Comparison of ENCODE assay signal across 8 cellular contexts in genomic region chrX:135345328-135345645, GRCh38. TPM values are rescaled to one million over a fixed set of nuclear protein-coding genes. Genes with fewer than 3 reads are reported as not detected.
DNase-seq lines count a peak whose midpoint lies in the region; ATAC-seq and TF ChIP-seq lines count a peak whose summit lies in the region.

No MANE protein-coding gene starts in this region.

- H3K36me3 ChIP-seq in Peyer's patch (peaks cover 0 to 12% (median 3%) of the 10 kb centered on the region in 3 donors), endodermal cell (ENCODE audit: control insufficient read depth, insufficient read depth, low read length) (peaks cover 26% of the 10 kb centered on the region)

- H3K27me3 ChIP-seq in Peyer's patch (no peaks in the 10 kb centered on the region), endodermal cell (ENCODE audit: control insufficient read depth, insufficient read depth, low read length, poor library complexity, severe bottlenecking) (no peaks in the 10 kb centered on the region)

- TF ChIP-seq CTCF in Peyer's patch (IDR thresholded peaks at IDR 0.05) (no peak), endodermal cell (conservative IDR thresholded peaks at IDR 0.05) (no peak)

- H3K27ac ChIP-seq in Peyer's patch, result peak overlapping the region; percentile 80 to 98 (median 92)
- no peak overlapping the region for H3K27ac ChIP-seq in endodermal cell (ENCODE audit: low read depth, low read length)

- ATAC-seq in GM18519 (IDR thresholded peaks at IDR 0.05; ENCODE audit: low FRiP score, unreplicated experiment) (no peak), HG03457 (IDR thresholded peaks at IDR 0.05; ENCODE audit: unreplicated experiment) (no peak)

- H3K27ac Mint-ChIP-seq in endodermal cell, result no peak overlapping the region

- 55% methylated on average over 7 of the region's 7 CpGs; no CpG with 5 or more reads in 1 of the 2 experiments for WGBS in endodermal cell (ENCODE audit: insufficient coverage in 1 of 2, insufficient read length in 1 of 2), 2 experiments

- peaks cover 14% of the 10 kb centered on the region for H3K4me1 Mint-ChIP-seq in endodermal cell

- H3K4me3 Mint-ChIP-seq in endodermal cell, result peak overlapping the region; percentile 74

- H3K9me3 ChIP-seq in Peyer's patch (no peaks in the 10 kb centered on the region), endodermal cell (ENCODE audit: control insufficient read depth, low read length) (no peaks in the 10 kb centered on the region)

- peaks cover 9% of the 10 kb centered on the region for H3K36me3 Mint-ChIP-seq in endodermal cell (ENCODE audit: low read depth)

- DNase-seq in NCI-H345 (lab: John Stamatoyannopoulos, UW) (peak; percentile 17), NCI-H345 treated with DMSO at 0.1 percent for 48 hours (lab: John Stamatoyannopoulos, UW; ENCODE audit: unreplicated experiment) (no peak), Peyer's patch (no peak), endodermal cell (no peak), myocyte (ENCODE audit: low read depth) (peak; percentile 59), CD1c-positive myeloid dendritic cell (ENCODE audit: extremely low spot score) (no peak)

- H3K27me3 Mint-ChIP-seq in endodermal cell (ENCODE audit: insufficient read depth), result no peaks in the 10 kb centered on the region

- H3K4me1 ChIP-seq in Peyer's patch (peaks cover 0 to 16% (median 0%) of the 10 kb centered on the region in 4 donors), endodermal cell (ENCODE audit: control insufficient read depth, insufficient read depth, low read length) (no peaks in the 10 kb centered on the region)

- H3K9ac ChIP-seq in endodermal cell (ENCODE audit: extremely low read depth, low read length, poor library complexity, severe bottlenecking), result peak overlapping the region; percentile 51

- peaks cover 55% of the 10 kb centered on the region for H3K9me3 Mint-ChIP-seq in endodermal cell

- TF ChIP-seq POLR2A in Peyer's patch (IDR thresholded peaks at IDR 0.05), result no peak

- H3K4me3 ChIP-seq in Peyer's patch, result peak overlapping the region in 3 of 4 donors; percentile 58 to 80 (median 71)
- H3K4me3 ChIP-seq in endodermal cell (ENCODE audit: low read length), result peak overlapping the region; percentile 93

RNA-seq across cellular contexts. Expression of gene ZNF449, which starts 0.7 kb away (rescaled TPM):
- total RNA-seq in Peyer's patch (1 to 10 TPM; 4.6 to 9.9 (median 5.9) TPM), endodermal cell (10 to 100 TPM in 1 of 2 donors, 1 to 10 TPM in 1; 8.5 to 12.8 TPM), myocyte (12.1 and 14.2 TPM in 2 replicates)
- polyA plus RNA-seq in endodermal cell (2013, experiment 1 of 2), result 13.2 TPM
- polyA plus RNA-seq in endodermal cell (2013, experiment 2 of 2), result 10.7 TPM
- polyA plus RNA-seq in myocyte (2012), result 3.9 TPM

RNA-seq across cellular contexts. Expression of gene ZNF75D, which starts 1.4 kb away (rescaled TPM):
- total RNA-seq in Peyer's patch, result 10 to 100 TPM; 10.7 to 15.5 (median 13.2) TPM
- 1 to 10 TPM; 3.6 to 6.0 TPM for total RNA-seq in endodermal cell
- polyA plus RNA-seq in endodermal cell (2013, experiment 1 of 2), result 6.1 TPM
- 5.9 TPM for polyA plus RNA-seq in endodermal cell (2013, experiment 2 of 2)
- 5.9 and 6.0 TPM in 2 replicates for total RNA-seq in myocyte
- polyA plus RNA-seq in myocyte (2012), result 2.7 TPM

RNA-seq across cellular contexts. Expression of gene ETDC, which starts 36.0 kb away (rescaled TPM):
- total RNA-seq in Peyer's patch, result not detected
- not detected for total RNA-seq in endodermal cell
- polyA plus RNA-seq in endodermal cell (2013, experiment 1 of 2), result not detected
- polyA plus RNA-seq in endodermal cell (2013, experiment 2 of 2), result not detected
- not detected in 2 replicates for total RNA-seq in myocyte
- not detected for polyA plus RNA-seq in myocyte (2012)

Comparison
In these comparisons a context has a peak if more than half of its experiments do, and no peak if none do; other contexts are left out.
1. DNase-seq: peak in NCI-H345 (single experiment) and myocyte (single experiment); none in NCI-H345 treated with DMSO at 0.1 percent for 48 hours (single experiment), Peyer's patch (0 of 3), endodermal cell (single experiment) and CD1c-positive myeloid dendritic cell (single experiment).